Comparison of ENCODE assay signal across 8 cellular contexts in genomic region chr2:67771380-67771779, GRCh38.
"Had no signal": no experiment of that assay in that cellular context is flagged by ENCODE, and none has a peak within 500 bp of the region (broad histone marks: within the 10 kb centered on the region; RNA-seq: fewer than 3 reads in every experiment).

No MANE protein-coding gene starts in this region.

- DNase-seq: GDM1, GF-D8 had no signal

- H3K4me3 ChIP-seq: GM12878 had no signal

- FAIRE-seq: G401.6, GM12878, GM12891, GM12892, GM18507, GM19239 had no signal

- ATAC-seq: GM12878 had no signal
